8 cellular contexts compared by ENCODE assay signal in the genomic region with DNA sequence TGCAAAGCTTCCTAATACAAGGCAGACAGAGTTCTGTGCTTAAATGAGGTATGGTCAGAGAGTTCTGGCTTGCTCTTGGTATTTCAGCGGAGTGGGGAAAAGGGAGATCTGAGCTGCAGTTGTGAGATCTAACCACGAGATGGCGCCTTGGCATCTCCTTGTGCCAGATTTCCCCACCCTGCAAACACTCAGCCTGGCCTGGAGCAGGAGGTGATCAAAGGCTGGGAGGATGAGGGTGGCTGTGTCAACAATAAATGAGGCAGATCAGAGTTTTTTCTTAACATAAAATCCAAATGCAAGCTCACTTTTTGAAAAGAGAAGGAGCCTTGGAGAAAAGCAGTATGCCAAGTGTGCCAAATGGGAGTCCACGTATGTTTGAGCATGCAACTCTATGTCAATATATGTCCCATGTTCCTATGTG. TPM values are rescaled to one million over a fixed set of nuclear protein-coding genes. Genes with fewer than 3 reads are reported as not detected.
DNase-seq lines count a peak whose midpoint lies in the region; ATAC-seq and TF ChIP-seq lines count a peak whose summit lies in the region.

No MANE protein-coding gene starts in this region.

- CTCF ChIA-PET in BJ (lab: Yijun Ruan, JAX), result interaction anchor here (0.6 to 5.9 kb wide), 24 partner anchors 9 to 211 kb away, joined by 3 to 161 read pairs (median 4); partner anchors contain the start of gene CLSPN

- in situ Hi-C loops in HAP-1 (cut with MboI; ENCODE audit: low sequenced_read_pairs), result loop anchor here (5.0 kb wide), 1 partner anchor 153 kb away; no protein-coding TSS in a partner anchor

- H3K4me1 ChIP-seq in HAP-1, result no peaks in the 10 kb centered on the region

- no peak for DNase-seq in BJ (ENCODE audit: low read depth)
- peak; percentile 52 to 82 for DNase-seq in HAP-1 (ENCODE audit: low spot score in 2 of 2)
- DNase-seq in NCI-H526 treated with DMSO at 0.1 percent for 48 hours (lab: John Stamatoyannopoulos, UW), result peak; percentile 44
- peak; percentile 64 to 75 for DNase-seq in activated CD4-positive, alpha-beta T cell treated with anti-CD3 and anti-CD28 coated beads, Interleukin-2, amount 50 U/mL, for 48 hours
- DNase-seq in effector CD4-positive, alpha-beta T cell, result peak; percentile 42
- DNase-seq in lung microvascular endothelial cell (ENCODE audit: low read depth in 2 of 2), result peak; percentile 66 to 80
- DNase-seq in stimulated activated CD8-positive, alpha-beta memory T cell treated with anti-CD3 and anti-CD28 coated beads, Interleukin-7, amount 100 ng/mL, for 4 hours (ENCODE audit: low read depth in 2 of 2), result peak; percentile 38 to 45

- H3K36me3 ChIP-seq in BJ (ENCODE audit: control insufficient read depth, insufficient read depth, low read length) (peaks cover 9% of the 10 kb centered on the region; the same call in 1 of the 2 replicates), HAP-1 (replicated peaks) (peaks cover 10% of the 10 kb centered on the region)

- no peak overlapping the region for H3K4me3 ChIP-seq in BJ (ENCODE audit: low read depth, low read length)
- H3K4me3 ChIP-seq in HAP-1, result no peak overlapping the region

- POLR2A ChIA-PET in BJ (lab: Charles Lee), result no interaction called here

- H3K9me3 ChIP-seq in HAP-1, result no peaks in the 10 kb centered on the region

- H3K27me3 ChIP-seq in BJ (ENCODE audit: control insufficient read depth, insufficient read depth, low read length), result peaks cover 2% of the 10 kb centered on the region; the same call in 1 of the 2 replicates
- no peaks in the 10 kb centered on the region for H3K27me3 ChIP-seq in HAP-1 (ENCODE audit: low read depth)

- ATAC-seq in HG03457 (IDR thresholded peaks at IDR 0.05; ENCODE audit: unreplicated experiment), result no peak

- TF ChIP-seq CTCF in BJ (IDR thresholded peaks at IDR 0.05; ENCODE audit: insufficient read depth, low read depth, low read length), result peak; percentile 86

RNA-seq across cellular contexts. Expression of gene TFAP2E, which starts 4.1 kb away (rescaled TPM):
- 0.07 and 0.13 TPM in 2 replicates for polyA plus RNA-seq in BJ (2011; rRNA removed)
- polyA minus RNA-seq in BJ (2011; rRNA and poly(A)+ RNA removed), result not detected in 2 replicates
- under 0.01 TPM in 2 replicates for total RNA-seq in lung microvascular endothelial cell

RNA-seq across cellular contexts. Expression of gene NCDN, which starts 11.4 kb away (rescaled TPM):
- polyA plus RNA-seq in BJ (2011; rRNA removed), result 12.4 and 25.8 TPM in 2 replicates
- 21.6 and 24.1 TPM in 2 replicates for polyA minus RNA-seq in BJ (2011; rRNA and poly(A)+ RNA removed)
- 7.4 and 8.5 TPM in 2 replicates for total RNA-seq in lung microvascular endothelial cell

RNA-seq across cellular contexts. Expression of gene KIAA0319L, which starts 11.8 kb away (rescaled TPM):
- polyA plus RNA-seq in BJ (2011; rRNA removed), result 33.4 and 36.3 TPM in 2 replicates
- polyA minus RNA-seq in BJ (2011; rRNA and poly(A)+ RNA removed), result 28.9 and 32.0 TPM in 2 replicates
- total RNA-seq in lung microvascular endothelial cell, result 29.2 and 31.5 TPM in 2 replicates
